In the genomic region with DNA sequence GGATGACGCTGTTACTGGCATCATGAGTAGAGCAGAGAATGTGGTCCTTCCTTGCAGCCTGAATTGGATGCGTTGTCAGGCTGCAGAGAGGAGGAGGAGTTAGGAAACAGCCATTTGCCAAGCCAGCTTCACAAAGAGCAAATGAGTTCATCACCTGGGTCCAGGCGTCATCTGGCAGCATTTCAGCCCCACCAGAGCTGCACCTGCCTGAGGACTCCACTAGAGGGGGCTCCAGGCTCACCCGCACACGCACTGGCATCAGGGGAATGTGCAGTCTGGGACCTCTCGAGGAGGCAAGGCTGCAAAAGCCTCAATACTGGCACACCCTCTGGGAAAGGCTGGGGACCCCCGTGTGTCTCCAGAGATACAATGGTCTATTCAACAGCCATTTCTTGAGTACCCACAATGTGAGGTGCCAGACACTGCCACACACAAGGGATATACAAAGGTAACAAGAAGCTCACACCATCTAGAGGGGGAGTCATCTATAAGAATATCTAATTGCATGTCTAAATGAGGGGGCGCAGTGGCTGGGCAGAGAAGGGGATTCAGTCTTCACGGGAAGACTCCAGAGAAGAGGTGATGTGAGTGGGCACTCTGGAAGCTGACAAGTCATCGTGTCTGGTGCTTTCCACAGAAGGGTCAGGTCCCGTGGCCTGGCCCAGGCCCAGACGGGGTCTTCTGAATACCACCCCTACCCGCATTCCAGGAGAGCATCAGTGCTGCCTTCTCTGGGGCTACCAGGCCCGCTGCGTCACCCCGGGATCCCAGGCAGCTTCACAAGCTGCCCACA, we compare ENCODE assay signal across 1 cellular context.
TF ChIP-seq lines count a peak whose summit lies in the region.

No MANE protein-coding gene starts in this region.

TF ChIP-seq in GM23338, 12 proteins besides CTCF, POLR2A, EP300 and RAD21 (continued from another document):
- TF ChIP-seq, protein P1, sequence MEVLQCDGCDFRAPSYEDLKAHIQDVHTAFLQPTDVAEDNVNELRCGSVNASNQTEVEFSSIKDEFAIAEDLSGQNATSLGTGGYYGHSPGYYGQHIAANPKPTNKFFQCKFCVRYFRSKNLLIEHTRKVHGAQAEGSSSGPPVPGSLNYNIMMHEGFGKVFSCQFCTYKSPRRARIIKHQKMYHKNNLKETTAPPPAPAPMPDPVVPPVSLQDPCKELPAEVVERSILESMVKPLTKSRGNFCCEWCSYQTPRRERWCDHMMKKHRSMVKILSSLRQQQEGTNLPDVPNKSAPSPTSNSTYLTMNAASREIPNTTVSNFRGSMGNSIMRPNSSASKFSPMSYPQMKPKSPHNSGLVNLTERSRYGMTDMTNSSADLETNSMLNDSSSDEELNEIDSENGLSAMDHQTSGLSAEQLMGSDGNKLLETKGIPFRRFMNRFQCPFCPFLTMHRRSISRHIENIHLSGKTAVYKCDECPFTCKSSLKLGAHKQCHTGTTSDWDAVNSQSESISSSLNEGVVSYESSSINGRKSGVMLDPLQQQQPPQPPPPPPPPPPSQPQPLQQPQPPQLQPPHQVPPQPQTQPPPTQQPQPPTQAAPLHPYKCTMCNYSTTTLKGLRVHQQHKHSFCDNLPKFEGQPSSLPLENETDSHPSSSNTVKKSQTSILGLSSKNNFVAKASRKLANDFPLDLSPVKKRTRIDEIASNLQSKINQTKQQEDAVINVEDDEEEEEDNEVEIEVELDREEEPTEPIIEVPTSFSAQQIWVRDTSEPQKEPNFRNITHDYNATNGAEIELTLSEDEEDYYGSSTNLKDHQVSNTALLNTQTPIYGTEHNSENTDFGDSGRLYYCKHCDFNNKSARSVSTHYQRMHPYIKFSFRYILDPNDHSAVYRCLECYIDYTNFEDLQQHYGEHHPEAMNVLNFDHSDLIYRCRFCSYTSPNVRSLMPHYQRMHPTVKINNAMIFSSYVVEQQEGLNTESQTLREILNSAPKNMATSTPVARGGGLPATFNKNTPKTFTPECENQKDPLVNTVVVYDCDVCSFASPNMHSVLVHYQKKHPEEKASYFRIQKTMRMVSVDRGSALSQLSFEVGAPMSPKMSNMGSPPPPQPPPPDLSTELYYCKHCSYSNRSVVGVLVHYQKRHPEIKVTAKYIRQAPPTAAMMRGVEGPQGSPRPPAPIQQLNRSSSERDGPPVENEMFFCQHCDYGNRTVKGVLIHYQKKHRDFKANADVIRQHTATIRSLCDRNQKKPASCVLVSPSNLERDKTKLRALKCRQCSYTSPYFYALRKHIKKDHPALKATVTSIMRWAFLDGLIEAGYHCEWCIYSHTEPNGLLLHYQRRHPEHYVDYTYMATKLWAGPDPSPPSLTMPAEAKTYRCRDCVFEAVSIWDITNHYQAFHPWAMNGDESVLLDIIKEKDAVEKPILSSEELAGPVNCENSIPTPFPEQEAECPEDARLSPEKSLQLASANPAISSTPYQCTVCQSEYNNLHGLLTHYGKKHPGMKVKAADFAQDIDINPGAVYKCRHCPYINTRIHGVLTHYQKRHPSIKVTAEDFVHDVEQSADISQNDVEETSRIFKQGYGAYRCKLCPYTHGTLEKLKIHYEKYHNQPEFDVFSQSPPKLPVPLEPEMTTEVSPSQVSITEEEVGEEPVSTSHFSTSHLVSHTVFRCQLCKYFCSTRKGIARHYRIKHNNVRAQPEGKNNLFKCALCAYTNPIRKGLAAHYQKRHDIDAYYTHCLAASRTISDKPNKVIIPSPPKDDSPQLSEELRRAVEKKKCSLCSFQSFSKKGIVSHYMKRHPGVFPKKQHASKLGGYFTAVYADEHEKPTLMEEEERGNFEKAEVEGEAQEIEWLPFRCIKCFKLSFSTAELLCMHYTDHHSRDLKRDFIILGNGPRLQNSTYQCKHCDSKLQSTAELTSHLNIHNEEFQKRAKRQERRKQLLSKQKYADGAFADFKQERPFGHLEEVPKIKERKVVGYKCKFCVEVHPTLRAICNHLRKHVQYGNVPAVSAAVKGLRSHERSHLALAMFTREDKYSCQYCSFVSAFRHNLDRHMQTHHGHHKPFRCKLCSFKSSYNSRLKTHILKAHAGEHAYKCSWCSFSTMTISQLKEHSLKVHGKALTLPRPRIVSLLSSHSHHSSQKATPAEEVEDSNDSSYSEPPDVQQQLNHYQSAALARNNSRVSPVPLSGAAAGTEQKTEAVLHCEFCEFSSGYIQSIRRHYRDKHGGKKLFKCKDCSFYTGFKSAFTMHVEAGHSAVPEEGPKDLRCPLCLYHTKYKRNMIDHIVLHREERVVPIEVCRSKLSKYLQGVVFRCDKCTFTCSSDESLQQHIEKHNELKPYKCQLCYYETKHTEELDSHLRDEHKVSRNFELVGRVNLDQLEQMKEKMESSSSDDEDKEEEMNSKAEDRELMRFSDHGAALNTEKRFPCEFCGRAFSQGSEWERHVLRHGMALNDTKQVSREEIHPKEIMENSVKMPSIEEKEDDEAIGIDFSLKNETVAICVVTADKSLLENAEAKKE (CRISPR knock-in tag; IDR thresholded peaks at IDR 0.05), result no peak
- TF ChIP-seq, protein P2, sequence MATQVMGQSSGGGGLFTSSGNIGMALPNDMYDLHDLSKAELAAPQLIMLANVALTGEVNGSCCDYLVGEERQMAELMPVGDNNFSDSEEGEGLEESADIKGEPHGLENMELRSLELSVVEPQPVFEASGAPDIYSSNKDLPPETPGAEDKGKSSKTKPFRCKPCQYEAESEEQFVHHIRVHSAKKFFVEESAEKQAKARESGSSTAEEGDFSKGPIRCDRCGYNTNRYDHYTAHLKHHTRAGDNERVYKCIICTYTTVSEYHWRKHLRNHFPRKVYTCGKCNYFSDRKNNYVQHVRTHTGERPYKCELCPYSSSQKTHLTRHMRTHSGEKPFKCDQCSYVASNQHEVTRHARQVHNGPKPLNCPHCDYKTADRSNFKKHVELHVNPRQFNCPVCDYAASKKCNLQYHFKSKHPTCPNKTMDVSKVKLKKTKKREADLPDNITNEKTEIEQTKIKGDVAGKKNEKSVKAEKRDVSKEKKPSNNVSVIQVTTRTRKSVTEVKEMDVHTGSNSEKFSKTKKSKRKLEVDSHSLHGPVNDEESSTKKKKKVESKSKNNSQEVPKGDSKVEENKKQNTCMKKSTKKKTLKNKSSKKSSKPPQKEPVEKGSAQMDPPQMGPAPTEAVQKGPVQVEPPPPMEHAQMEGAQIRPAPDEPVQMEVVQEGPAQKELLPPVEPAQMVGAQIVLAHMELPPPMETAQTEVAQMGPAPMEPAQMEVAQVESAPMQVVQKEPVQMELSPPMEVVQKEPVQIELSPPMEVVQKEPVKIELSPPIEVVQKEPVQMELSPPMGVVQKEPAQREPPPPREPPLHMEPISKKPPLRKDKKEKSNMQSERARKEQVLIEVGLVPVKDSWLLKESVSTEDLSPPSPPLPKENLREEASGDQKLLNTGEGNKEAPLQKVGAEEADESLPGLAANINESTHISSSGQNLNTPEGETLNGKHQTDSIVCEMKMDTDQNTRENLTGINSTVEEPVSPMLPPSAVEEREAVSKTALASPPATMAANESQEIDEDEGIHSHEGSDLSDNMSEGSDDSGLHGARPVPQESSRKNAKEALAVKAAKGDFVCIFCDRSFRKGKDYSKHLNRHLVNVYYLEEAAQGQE (IDR thresholded peaks at IDR 0.05; ENCODE audit: unreplicated experiment), result no peak
